ENCODE assay signal across 14 cellular contexts in the genomic region with DNA sequence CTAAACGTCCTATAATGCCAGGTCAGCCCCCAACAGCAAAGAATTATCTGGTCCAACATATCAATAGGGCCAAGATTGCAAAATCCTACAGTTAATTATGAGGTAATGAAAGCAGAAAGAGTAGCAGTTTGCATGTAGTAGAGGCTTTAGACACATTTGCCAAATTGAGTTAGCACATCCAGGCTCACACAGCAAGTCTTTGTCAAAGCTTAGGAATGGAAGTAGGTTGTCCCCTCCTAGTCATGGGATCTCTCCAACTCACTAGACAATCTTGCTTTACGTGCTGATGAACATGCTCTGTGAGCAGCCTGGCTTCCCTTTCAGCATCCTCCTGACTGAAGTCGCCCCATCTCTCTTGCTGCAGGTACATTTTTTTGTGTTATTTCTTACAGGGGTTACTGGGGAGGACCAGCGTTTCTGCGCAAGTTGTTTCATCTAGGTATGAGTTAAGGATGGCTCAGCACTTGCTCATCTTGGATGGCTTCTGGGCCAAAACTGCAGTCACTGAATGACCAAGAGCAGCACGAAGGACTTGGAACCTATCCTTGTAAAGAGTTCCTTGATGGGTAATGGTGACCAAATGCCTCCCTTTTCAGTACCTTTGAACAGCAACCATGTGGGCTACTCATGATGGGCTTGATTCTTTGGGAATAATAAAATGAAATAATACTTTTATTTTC. TPM values are rescaled to one million over a fixed set of nuclear protein-coding genes. Genes with fewer than 3 reads are reported as not detected.
A peak's percentile ranks its signal among the peaks of the same experiment; 100 is the strongest.
DNase-seq lines count a peak whose midpoint lies in the region; ATAC-seq and TF ChIP-seq lines count a peak whose summit lies in the region.
"Had no signal": no experiment of that assay in that cellular context is flagged by ENCODE, and none has a peak within 500 bp of the region (broad histone marks: within the 10 kb centered on the region; RNA-seq: fewer than 3 reads in every experiment).

No MANE protein-coding gene starts in this region.

- no peaks in the 10 kb centered on the region for H3K4me1 Mint-ChIP-seq in stimulated activated effector memory CD8-positive, alpha-beta T cell treated with anti-CD3 and anti-CD28 coated beads, Interleukin-12 subunit alpha, Interleukin-12 subunit beta, amount 100 ng/mL, for 72 hours

- no peaks in the 10 kb centered on the region for H3K4me1 ChIP-seq in upper lobe of right lung
- H3K4me1 ChIP-seq: BLaER1 treated with 17β-estradiol and CSF1 and Interleukin-3, amounts not matched to agents 10 nM and 100 nM; HAP-1 had no signal

- peak; percentile 56 for DNase-seq in AG20443 (ENCODE audit: low spot score)
- DNase-seq in MG63, result peak; percentile 62
- DNase-seq in fibroblast of the aortic adventitia (ENCODE audit: low read depth), result peak; percentile 48
- DNase-seq in stimulated activated effector memory CD8-positive, alpha-beta T cell treated with anti-CD3 and anti-CD28 coated beads, Interleukin-12 subunit alpha, Interleukin-12 subunit beta, amount 100 ng/mL, for 72 hours (ENCODE audit: low spot score in 2 of 2), result no peak
- no peak for DNase-seq in SKM-1 treated with dmso at 0.1 percent for 144 hours (lab: John Stamatoyannopoulos, UW; ENCODE audit: unreplicated experiment)
- DNase-seq in upper lobe of right lung, result no peak
- DNase-seq in CD1c-positive myeloid dendritic cell (ENCODE audit: extremely low spot score), result no peak
- no peak for DNase-seq in glomerular visceral epithelial cell (ENCODE audit: extremely low spot score)
- DNase-seq: Calu3; CD4-positive, alpha-beta T cell; DMS 273 treated with DMSO at 0.1 percent for 48 hours had no signal

- intact Hi-C loops in upper lobe of right lung (cut with DNase I), result no loop called here

- no peak overlapping the region for H3K4me3 ChIP-seq in MG63
- no peak overlapping the region for H3K4me3 ChIP-seq in fibroblast of the aortic adventitia (ENCODE audit: low read depth, low read length)
- H3K4me3 ChIP-seq in upper lobe of right lung, result no peak overlapping the region
- H3K4me3 ChIP-seq: BLaER1 treated with 17β-estradiol and CSF1 and Interleukin-3, amounts not matched to agents 10 nM and 100 nM; HAP-1 had no signal

- no peaks in the 10 kb centered on the region for H3K27me3 ChIP-seq in MG63
- no peaks in the 10 kb centered on the region for H3K27me3 ChIP-seq in upper lobe of right lung
- H3K27me3 ChIP-seq: BLaER1 treated with 17β-estradiol and CSF1 and Interleukin-3, amounts not matched to agents 10 nM and 100 nM had no signal

- H3K4me3 Mint-ChIP-seq in stimulated activated effector memory CD8-positive, alpha-beta T cell treated with anti-CD3 and anti-CD28 coated beads, Interleukin-12 subunit alpha, Interleukin-12 subunit beta, amount 100 ng/mL, for 72 hours, result no peak overlapping the region
- H3K4me3 Mint-ChIP-seq: CD4-positive, alpha-beta T cell had no signal

- no peak overlapping the region for H3K27ac ChIP-seq in upper lobe of right lung
- H3K27ac ChIP-seq: BLaER1 treated with 17β-estradiol and CSF1 and Interleukin-3, amounts not matched to agents 10 nM and 100 nM had no signal

- H3K27ac Mint-ChIP-seq in stimulated activated effector memory CD8-positive, alpha-beta T cell treated with anti-CD3 and anti-CD28 coated beads, Interleukin-12 subunit alpha, Interleukin-12 subunit beta, amount 100 ng/mL, for 72 hours, result peak overlapping the region; percentile 14
- H3K27ac Mint-ChIP-seq: CD4-positive, alpha-beta T cell had no signal

- H3K36me3 ChIP-seq in MG63, result peaks cover 22% of the 10 kb centered on the region
- peaks cover 87% of the 10 kb centered on the region for H3K36me3 ChIP-seq in upper lobe of right lung
- H3K36me3 ChIP-seq: HAP-1 had no signal

- H3K36me3 Mint-ChIP-seq in stimulated activated effector memory CD8-positive, alpha-beta T cell treated with anti-CD3 and anti-CD28 coated beads, Interleukin-12 subunit alpha, Interleukin-12 subunit beta, amount 100 ng/mL, for 72 hours, result peaks cover 74% of the 10 kb centered on the region

- H3K9me3 ChIP-seq in MG63 (no peaks in the 10 kb centered on the region), upper lobe of right lung (no peaks in the 10 kb centered on the region)
- H3K9me3 ChIP-seq: BLaER1 treated with 17β-estradiol and CSF1 and Interleukin-3, amounts not matched to agents 10 nM and 100 nM; HAP-1 had no signal

- TF ChIP-seq CTCF in fibroblast of the aortic adventitia (IDR thresholded peaks at IDR 0.05; ENCODE audit: insufficient read depth, low read length) (no peak), upper lobe of right lung (IDR thresholded peaks at IDR 0.05) (no peak)

- no peaks in the 10 kb centered on the region for H3K9me3 Mint-ChIP-seq in stimulated activated effector memory CD8-positive, alpha-beta T cell treated with anti-CD3 and anti-CD28 coated beads, Interleukin-12 subunit alpha, Interleukin-12 subunit beta, amount 100 ng/mL, for 72 hours
- H3K9me3 Mint-ChIP-seq: CD4-positive, alpha-beta T cell had no signal

- ATAC-seq in stimulated activated effector memory CD8-positive, alpha-beta T cell treated with anti-CD3 and anti-CD28 coated beads, Interleukin-12 subunit alpha, Interleukin-12 subunit beta, amount 100 ng/mL, for 72 hours, result no peak
- ATAC-seq in upper lobe of right lung, result no peak
- ATAC-seq: HepG2 had no signal

RNA-seq across cellular contexts. Expression of a gene that starts 55.9 kb away (rescaled TPM):
- total RNA-seq in MG63 (2014; rRNA removed; shearing (Covaris generic); ENCODE audit: low replicate concordance), result 58.2 and 82.8 TPM in 2 replicates
- total RNA-seq in fibroblast of the aortic adventitia (ENCODE audit: low replicate concordance) (79.5 and 101 TPM in 2 replicates), upper lobe of right lung (103 TPM)

Comparison
In these comparisons a context has a peak if more than half of its experiments do, and no peak if none do; other contexts are left out.
1. DNase-seq: peak in AG20443 (single experiment), MG63 (single experiment) and fibroblast of the aortic adventitia (single experiment); none in stimulated activated effector memory CD8-positive, alpha-beta T cell treated with anti-CD3 and anti-CD28 coated beads, Interleukin-12 subunit alpha, Interleukin-12 subunit beta, amount 100 ng/mL, for 72 hours (0 of 2), SKM-1 treated with dmso at 0.1 percent for 144 hours (single experiment), upper lobe of right lung (single experiment), CD1c-positive myeloid dendritic cell (single experiment) and glomerular visceral epithelial cell (single experiment).